31 cellular contexts compared by ENCODE assay signal in genomic region chr4:138797646-138798045, GRCh38.
"Had no signal": no experiment of that assay in that cellular context is flagged by ENCODE, and none has a peak within 500 bp of the region (broad histone marks: within the 10 kb centered on the region; RNA-seq: fewer than 3 reads in every experiment).

No MANE protein-coding gene starts in this region.

- H3K36me3 Mint-ChIP-seq: naive thymus-derived CD8-positive, alpha-beta T cell; natural killer cell treated with Interleukin-12 subunit alpha and Interleukin-12 subunit beta and Interleukin-15 and Interleukin-18, amount 100 ng/mL, for 72 hours; neural progenitor cell; stimulated activated memory B cell treated with anti-CD40 and anti-IgM and Interleukin-4, amounts not matched to agents 10 μg/mL and 1 μg/mL and 100 μg/mL, for 72 hours; type B pancreatic cell had no signal

- H3K27ac ChIP-seq: neural progenitor cell, ovary, parathyroid adenoma, psoas muscle, skin epidermis, spleen, suprapubic skin, testis, tibial artery, transverse colon, upper lobe of right lung, uterus had no signal

- H3K27me3 ChIP-seq: neural progenitor cell, ovary, spleen, suprapubic skin, testis, tibial artery, transverse colon, uterus had no signal

- H3K36me3 ChIP-seq: neural progenitor cell, ovary, spleen, suprapubic skin, tibial artery, transverse colon, upper lobe of right lung, uterus had no signal

- H3K4me2 ChIP-seq: neural progenitor cell, smooth muscle cell had no signal

- H3K4me1 ChIP-seq: neural progenitor cell, parathyroid adenoma, psoas muscle, spleen, suprapubic skin, testis, tibial artery, transverse colon, upper lobe of right lung, uterus had no signal

- H3K4me3 ChIP-seq: neural progenitor cell, ovary, psoas muscle, skin epidermis, smooth muscle cell, spleen, suprapubic skin, testis, tibial artery, transverse colon, upper lobe of right lung, uterus had no signal

- H3K27me3 Mint-ChIP-seq: progenitor cell of endocrine pancreas had no signal

- H3K4me1 Mint-ChIP-seq: naive thymus-derived CD8-positive, alpha-beta T cell; neural progenitor cell; stimulated activated memory B cell treated with anti-CD40 and anti-IgM and Interleukin-4, amounts not matched to agents 10 μg/mL and 1 μg/mL and 100 μg/mL, for 72 hours; stimulated activated naive CD8-positive, alpha-beta T cell treated with anti-CD3 and anti-CD28 coated beads, Interleukin-15, amount 100 ng/mL, for 72 hours had no signal

- H3K9ac ChIP-seq: neural progenitor cell, parathyroid adenoma had no signal

- H3K9me3 ChIP-seq: ovary, psoas muscle, spleen, suprapubic skin, testis, tibial artery, transverse colon, upper lobe of right lung, uterus had no signal

- H2AFZ ChIP-seq: neural progenitor cell, parathyroid adenoma had no signal

- H3K27ac Mint-ChIP-seq: naive thymus-derived CD8-positive, alpha-beta T cell; natural killer cell treated with Interleukin-12 subunit alpha and Interleukin-12 subunit beta and Interleukin-15 and Interleukin-18, amount 100 ng/mL, for 72 hours; neural progenitor cell; progenitor cell of endocrine pancreas; stimulated activated memory B cell treated with anti-CD40 and anti-IgM and Interleukin-4, amounts not matched to agents 10 μg/mL and 1 μg/mL and 100 μg/mL, for 72 hours; stimulated activated naive CD8-positive, alpha-beta T cell treated with anti-CD3 and anti-CD28 coated beads, Interleukin-15, amount 100 ng/mL, for 72 hours; type B pancreatic cell had no signal

- DNase-seq: naive thymus-derived CD8-positive, alpha-beta T cell; occipital lobe; ovary; posterior cingulate gyrus; psoas muscle; right cardiac atrium; spleen; stimulated activated CD4-positive, alpha-beta T cell treated with anti-CD3 and anti-CD28 coated beads, Interleukin-12 subunit alpha, Interleukin-12 subunit beta, amount 100 ng/mL, for 4 hours; stimulated activated CD4-positive, alpha-beta T cell treated with anti-CD3 and anti-CD28 coated beads, Interleukin-1b, Interleukin-23, amount 100 ng/mL, for 48 hours; stimulated activated CD4-positive, alpha-beta T cell treated with anti-CD3 and anti-CD28 coated beads, Interleukin-4, amount 100 ng/mL, for 1 hour; stimulated activated CD4-positive, alpha-beta T cell treated with anti-CD3 and anti-CD28 coated beads, Interleukin-4, amount 100 ng/mL, for 4 hours; stimulated activated CD8-positive, alpha-beta memory T cell treated with anti-CD3 and anti-CD28 coated beads, Interleukin-4, amount 100 ng/mL, for 48 hours; stimulated activated naive CD4-positive, alpha-beta T cell; stimulated activated naive CD8-positive, alpha-beta T cell treated with anti-CD3 and anti-CD28 coated beads, Interleukin-15, amount 100 ng/mL, for 72 hours; stimulated activated naive CD8-positive, alpha-beta T cell treated with anti-CD3 and anti-CD28 coated beads, Interleukin-15, Interleukin-2, amounts not matched to agents 100 U/mL and 50 U/mL, for 24 hours; substantia nigra; testis; tibial artery; transverse colon; upper lobe of right lung; uterus had no signal

- H3K79me2 ChIP-seq: parathyroid adenoma had no signal

- H3K4me3 Mint-ChIP-seq: naive thymus-derived CD8-positive, alpha-beta T cell; natural killer cell treated with Interleukin-12 subunit alpha and Interleukin-12 subunit beta and Interleukin-15 and Interleukin-18, amount 100 ng/mL, for 72 hours; neural progenitor cell; stimulated activated memory B cell treated with anti-CD40 and anti-IgM and Interleukin-4, amounts not matched to agents 10 μg/mL and 1 μg/mL and 100 μg/mL, for 72 hours; stimulated activated naive CD8-positive, alpha-beta T cell treated with anti-CD3 and anti-CD28 coated beads, Interleukin-15, amount 100 ng/mL, for 72 hours; type B pancreatic cell had no signal

- H3K9me3 Mint-ChIP-seq: neural progenitor cell; stimulated activated memory B cell treated with anti-CD40 and anti-IgM and Interleukin-4, amounts not matched to agents 10 μg/mL and 1 μg/mL and 100 μg/mL, for 72 hours; type B pancreatic cell had no signal

- ATAC-seq: naive thymus-derived CD8-positive, alpha-beta T cell; natural killer cell treated with Interleukin-12 subunit alpha and Interleukin-12 subunit beta and Interleukin-15 and Interleukin-18, amount 100 ng/mL, for 72 hours; psoas muscle; sciatic nerve; stimulated activated memory B cell treated with anti-CD40 and anti-IgM and Interleukin-4, amounts not matched to agents 10 μg/mL and 1 μg/mL and 100 μg/mL, for 72 hours; stimulated activated naive CD8-positive, alpha-beta T cell treated with anti-CD3 and anti-CD28 coated beads, Interleukin-15, amount 100 ng/mL, for 72 hours; stimulated activated naive CD8-positive, alpha-beta T cell treated with anti-CD3 and anti-CD28 coated beads, Interleukin-15, Interleukin-2, amounts not matched to agents 100 U/mL and 50 U/mL, for 24 hours; upper lobe of right lung had no signal
